ENCODE assay signal across 7 cellular contexts in the genomic region with DNA sequence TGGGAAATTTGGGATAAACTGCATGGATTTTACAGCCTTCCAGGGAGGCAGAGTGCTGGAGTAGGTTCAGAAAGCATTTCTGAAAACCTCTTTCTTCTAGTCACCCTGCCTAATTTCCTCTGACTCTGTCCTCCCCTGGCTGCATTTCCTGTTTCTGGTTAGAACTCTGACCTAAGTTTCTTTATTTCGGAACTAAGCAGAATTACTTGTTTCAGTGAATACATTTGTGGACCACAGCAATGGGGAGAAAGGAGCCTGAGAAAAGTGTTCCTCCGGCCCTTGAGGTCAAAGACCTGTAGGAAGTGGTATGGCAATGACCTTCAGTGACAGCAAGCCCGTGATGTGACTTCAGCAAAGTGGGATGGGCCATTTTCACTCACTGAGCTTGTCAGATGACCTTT.
A peak's percentile ranks its signal among the peaks of the same experiment; 100 is the strongest.
DNase-seq lines count a peak whose midpoint lies in the region; ATAC-seq and TF ChIP-seq lines count a peak whose summit lies in the region.

No MANE protein-coding gene starts in this region.

- TF ChIP-seq CTCF in RWPE2 (IDR thresholded peaks at IDR 0.05; ENCODE audit: poor library complexity, severe bottlenecking) (no peak), sigmoid colon (IDR thresholded peaks at IDR 0.05) (no peak), tibial nerve (IDR thresholded peaks at IDR 0.05) (no peak)

- no peaks in the 10 kb centered on the region for H3K27me3 Mint-ChIP-seq in naive thymus-derived CD8-positive, alpha-beta T cell

- no peaks in the 10 kb centered on the region for H3K36me3 Mint-ChIP-seq in naive thymus-derived CD8-positive, alpha-beta T cell

- TF ChIP-seq POLR2A in sigmoid colon (IDR thresholded peaks at IDR 0.05) (no peak), tibial nerve (IDR thresholded peaks at IDR 0.05) (no peak)

- peak overlapping the region; percentile 10 for H3K27ac ChIP-seq in RWPE2 (ENCODE audit: poor library complexity, severe bottlenecking)
- H3K27ac ChIP-seq in sigmoid colon: no peak overlapping the region
- peak overlapping the region in 1 of 4 donors; percentile 40 for H3K27ac ChIP-seq in tibial nerve

- 39 to 65% methylated on average over 3 of the region's 3 CpGs for WGBS in sigmoid colon, 2 donors
- WGBS in tibial nerve, 2 donors: 34 to 38% methylated on average over 3 of the region's 3 CpGs

- intact Hi-C loops in sigmoid colon (cut with DNase I): no loop called here

- H3K27me3 ChIP-seq in RWPE2 (ENCODE audit: insufficient read depth, poor library complexity, severe bottlenecking) (no peaks in the 10 kb centered on the region), sigmoid colon (no peaks in the 10 kb centered on the region), tibial nerve (no peaks in the 10 kb centered on the region)

- peak overlapping the region in 8 of 10 donors; percentile 7 to 90 (median 34) for H3K27ac Mint-ChIP-seq in naive thymus-derived CD8-positive, alpha-beta T cell

- H3K4me3 Mint-ChIP-seq in naive thymus-derived CD8-positive, alpha-beta T cell: peak overlapping the region; percentile 0 to 55 (median 32)

- no peak overlapping the region for H3K4me3 ChIP-seq in RWPE2 (ENCODE audit: severe bottlenecking)
- H3K4me3 ChIP-seq in sigmoid colon: no peak overlapping the region
- no peak overlapping the region for H3K4me3 ChIP-seq in tibial nerve

- H3K9me3 Mint-ChIP-seq in naive thymus-derived CD8-positive, alpha-beta T cell: peaks cover 0 to 3% (median 0%) of the 10 kb centered on the region in 9 donors

- no peaks in the 10 kb centered on the region for H3K36me3 ChIP-seq in RWPE2 (ENCODE audit: low read depth)
- no peaks in the 10 kb centered on the region for H3K36me3 ChIP-seq in sigmoid colon
- no peaks in the 10 kb centered on the region for H3K36me3 ChIP-seq in tibial nerve

- TF ChIP-seq EP300 in sigmoid colon (IDR thresholded peaks at IDR 0.05): no peak
- no peak for TF ChIP-seq EP300 in tibial nerve (IDR thresholded peaks at IDR 0.05)

- POLR2A ChIA-PET in naive thymus-derived CD8-positive, alpha-beta T cell (lab: Charles Lee): interaction anchor here (1.0 kb wide), 1 partner anchor 18 kb away, joined by 3 read pairs; no protein-coding TSS in a partner anchor

- H3K4me1 ChIP-seq in RWPE2 (ENCODE audit: insufficient read depth, poor library complexity, severe bottlenecking) (peaks cover 24% of the 10 kb centered on the region), sigmoid colon (peaks cover 0 to 5% (median 5%) of the 10 kb centered on the region in 4 donors), tibial nerve (peaks cover 0 to 13% (median 4%) of the 10 kb centered on the region in 4 donors)

- ATAC-seq in GM18511 (IDR thresholded peaks at IDR 0.05; ENCODE audit: unreplicated experiment) (peak; percentile 65), HG02759 (IDR thresholded peaks at IDR 0.05; ENCODE audit: unreplicated experiment) (peak; percentile 49), RWPE2 (ENCODE audit: low read depth) (no peak)
- ATAC-seq in naive thymus-derived CD8-positive, alpha-beta T cell: peak in 1 of 2 donors; percentile 8

- no peak for DNase-seq in RWPE2 (ENCODE audit: low spot score)
- DNase-seq in naive thymus-derived CD8-positive, alpha-beta T cell: peak in 3 of 10 donors; percentile 20 to 51 (median 22)
- no peak for DNase-seq in HT-29 (ENCODE audit: low spot score)
- DNase-seq in sigmoid colon: no peak
- DNase-seq in tibial nerve (ENCODE audit: low spot score in 2 of 2): no peak

- H3K4me1 Mint-ChIP-seq in naive thymus-derived CD8-positive, alpha-beta T cell: peaks cover 19 to 56% (median 55%) of the 10 kb centered on the region in 4 donors

- H3K9me3 ChIP-seq in RWPE2 (ENCODE audit: severe bottlenecking) (no peaks in the 10 kb centered on the region), sigmoid colon (no peaks in the 10 kb centered on the region), tibial nerve (no peaks in the 10 kb centered on the region)
